9 cellular contexts compared by ENCODE assay signal in the genomic region with DNA sequence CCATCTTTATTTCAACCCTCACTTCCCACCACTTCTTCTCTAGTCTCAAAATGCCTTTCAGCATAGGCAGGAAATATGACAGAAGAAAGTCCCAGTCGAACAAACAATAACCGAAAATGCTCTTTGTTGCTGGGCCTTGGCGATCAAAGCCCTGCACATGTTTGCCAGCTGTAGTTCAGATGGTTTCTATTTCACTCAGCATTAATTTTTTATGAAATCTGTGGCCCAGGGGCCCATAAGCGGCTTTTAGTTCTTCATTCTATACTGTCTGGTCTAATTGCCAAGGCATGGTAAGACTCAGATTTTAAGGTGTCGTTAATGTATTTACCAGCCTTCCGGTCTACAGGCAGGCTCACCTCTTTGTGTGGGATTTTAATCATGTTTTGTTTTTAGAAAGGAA. TPM values are rescaled to one million over a fixed set of nuclear protein-coding genes. Genes with fewer than 3 reads are reported as not detected.
DNase-seq lines count a peak whose midpoint lies in the region; ATAC-seq and TF ChIP-seq lines count a peak whose summit lies in the region.
"Had no signal": no experiment of that assay in that cellular context is flagged by ENCODE, and none has a peak within 500 bp of the region (broad histone marks: within the 10 kb centered on the region; RNA-seq: fewer than 3 reads in every experiment).

No MANE protein-coding gene starts in this region.

- ATAC-seq in GM18499 (IDR thresholded peaks at IDR 0.05; ENCODE audit: insufficient read depth, unreplicated experiment) (peak; percentile 48), GM21529 (IDR thresholded peaks at IDR 0.05; ENCODE audit: unreplicated experiment) (peak; percentile 78), HG03460 (IDR thresholded peaks at IDR 0.05; ENCODE audit: unreplicated experiment) (peak; percentile 57), left ventricle myocardium superior (peak; percentile 60)

- H3K9me3 ChIP-seq in ovary = no peaks in the 10 kb centered on the region

- no peak for TF ChIP-seq CTCF in ovary (IDR thresholded peaks at IDR 0.05)

- TF ChIP-seq POLR2A in ovary (IDR thresholded peaks at IDR 0.05) = no peak

- TF ChIP-seq EP300 in ovary (IDR thresholded peaks at IDR 0.05) = no peak

- intact Hi-C loops in left ventricle myocardium superior (cut with micrococcal nuclease) (no loop called here), ovary (cut with DNase I) (no loop called here)

- no peak overlapping the region for H3K27ac ChIP-seq in ovary

- H3K4me3 ChIP-seq in ovary = no peak overlapping the region

- no peaks in the 10 kb centered on the region for H3K4me1 ChIP-seq in ovary (ENCODE audit: insufficient read depth)

- no peaks in the 10 kb centered on the region for H3K36me3 ChIP-seq in ovary

- 82 to 89% (median 86%) methylated on average over 6 of the region's 6 CpGs for WGBS in ovary, 3 donors

- DNase-seq in left ventricle myocardium superior = no peak
- no peak for DNase-seq in activated naive CD4-positive, alpha-beta T cell treated with anti-CD3 and anti-CD28 coated beads, Interleukin-2, amount 50 U/mL, for 16 hours
- DNase-seq in NCI-H226 = no peak
- DNase-seq in ovary = no peak
- no peak for DNase-seq in activated gamma-delta T cell treated with Interleukin-2 at 50 U/mL for 16 hours
- DNase-seq: DMS79 treated with DMSO at 0.1 percent for 48 hours had no signal

- H3K27me3 ChIP-seq in ovary = no peaks in the 10 kb centered on the region

RNA-seq across cellular contexts. Expression of a gene that starts 10.9 kb away (rescaled TPM):
- 100 TPM for total RNA-seq in left ventricle myocardium superior
- total RNA-seq in ovary = 10 to 100 TPM in 6 of 7 donors, 1 to 10 TPM in 1; 6.2 to 80.9 (median 25.9) TPM
- polyA plus RNA-seq in ovary = 100 to 1,000 TPM in 1 of 2 donors, 10 to 100 TPM in 1; 19.6 to 124 TPM
